8 cellular contexts compared by ENCODE assay signal in the genomic region with DNA sequence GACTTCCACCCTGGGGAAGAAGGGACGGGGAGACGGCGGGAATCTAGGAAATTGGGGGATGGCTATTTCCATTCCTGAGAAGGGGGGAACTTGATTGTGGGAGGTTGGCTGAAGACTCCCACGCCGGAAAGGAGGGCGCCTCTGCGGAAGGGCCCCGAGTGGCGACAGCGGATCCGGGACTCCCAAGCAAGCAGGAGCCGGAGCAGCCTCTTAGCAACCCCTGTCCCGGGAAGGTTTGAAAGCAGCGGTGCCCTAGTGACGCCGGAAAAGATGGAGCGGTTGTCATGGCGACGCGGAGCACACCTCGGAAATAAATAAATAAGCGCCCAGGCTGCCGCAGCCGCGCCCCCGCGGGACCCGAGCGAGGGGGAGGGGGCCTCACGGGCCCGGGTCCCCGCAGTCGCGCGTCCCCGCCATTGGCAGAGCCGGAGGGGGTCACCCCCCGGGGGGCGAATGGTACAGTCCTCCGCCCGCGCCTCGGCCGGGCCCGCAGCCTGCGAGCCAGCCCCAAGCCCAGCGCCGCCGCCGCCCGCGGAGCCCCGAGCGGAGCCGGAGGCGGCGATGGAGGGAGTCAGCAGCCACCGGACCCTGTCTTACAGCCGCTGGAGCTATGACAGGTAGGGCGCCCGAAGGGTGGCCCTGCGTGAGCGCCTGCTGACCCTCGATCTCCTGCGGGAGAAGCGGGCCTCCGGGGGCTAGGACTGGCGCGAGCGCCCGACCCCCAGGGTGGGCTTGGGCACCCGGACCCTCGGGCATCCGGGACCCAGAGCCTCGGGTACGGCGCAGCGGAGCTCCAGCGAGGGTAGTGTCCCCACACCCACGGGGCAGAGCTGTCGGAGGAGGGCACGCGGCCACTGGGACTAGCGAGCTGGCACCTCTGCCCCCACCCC. TPM values are rescaled to one million over a fixed set of nuclear protein-coding genes. Genes with fewer than 3 reads are reported as not detected.
DNase-seq lines count a peak whose midpoint lies in the region; TF ChIP-seq lines count a peak whose summit lies in the region.

No MANE protein-coding gene starts in this region.

- no peak overlapping the region for H3K27ac ChIP-seq in smooth muscle cell (ENCODE audit: low read depth)

- CTCF ChIA-PET in Calu3 (lab: Charles Lee) = interaction anchor here (0.6 to 2.2 kb wide), 4 partner anchors 12 to 213 kb away, joined by 3 to 14 read pairs (median 4); no protein-coding TSS in a partner anchor

- H4K20me1 ChIP-seq in smooth muscle cell (ENCODE audit: low read depth) = no peaks in the 10 kb centered on the region

- intact Hi-C loops in Calu3 (cut with micrococcal nuclease; ENCODE audit: unreplicated experiment) = no loop called here

- H3K4me2 ChIP-seq in smooth muscle cell = peak overlapping the region; percentile 99

- peaks cover 54% of the 10 kb centered on the region for H3K27me3 ChIP-seq in smooth muscle cell (ENCODE audit: low read depth)

- H3K4me3 Mint-ChIP-seq in Calu3 (ENCODE audit: low read depth, unreplicated experiment) (peak overlapping the region; percentile 45), IgD-negative memory B cell (peak overlapping the region; percentile 73 to 91 (median 86))

- H3K27ac Mint-ChIP-seq in Calu3 (ENCODE audit: unreplicated experiment) (no peak overlapping the region), IgD-negative memory B cell (peak overlapping the region; percentile 33 to 81 (median 60))

- H3K4me1 Mint-ChIP-seq in Calu3 (ENCODE audit: low read depth, unreplicated experiment) = peaks cover 8% of the 10 kb centered on the region
- H3K4me1 Mint-ChIP-seq in IgD-negative memory B cell = peaks cover 4 to 10% (median 8%) of the 10 kb centered on the region in 3 donors

- H3K36me3 ChIP-seq in smooth muscle cell (ENCODE audit: low read depth) = no peaks in the 10 kb centered on the region

- H3F3A ChIP-seq in smooth muscle cell (ENCODE audit: low read depth) = no peaks in the 10 kb centered on the region

- H3K27me3 Mint-ChIP-seq in Calu3 (ENCODE audit: unreplicated experiment) (peaks cover 67% of the 10 kb centered on the region), IgD-negative memory B cell (peaks cover 30% of the 10 kb centered on the region)

- H3K4me1 ChIP-seq in smooth muscle cell (ENCODE audit: low read depth) = peaks cover 11% of the 10 kb centered on the region

- H2AFZ ChIP-seq in smooth muscle cell (ENCODE audit: low read depth) = peak overlapping the region; percentile 72

- peak overlapping the region; percentile 64 for H3K4me3 ChIP-seq in smooth muscle cell

- BruUV-seq in Calu3 (replicated peaks; lab: Mats Ljungman, UMichigan) = no TSS peak

- no peaks in the 10 kb centered on the region for H3K9me3 ChIP-seq in smooth muscle cell (replicated peaks; ENCODE audit: low read depth)

- H3K9me3 Mint-ChIP-seq in Calu3 (ENCODE audit: low read depth, unreplicated experiment) (no peaks in the 10 kb centered on the region), IgD-negative memory B cell (no peaks in the 10 kb centered on the region)

- WGBS in smooth muscle cell (ENCODE audit: low lambda C conversion rate) = 3% methylated on average over 76 of the region's 84 CpGs

- peak overlapping the region; percentile 78 for H3K9ac ChIP-seq in smooth muscle cell (ENCODE audit: low read depth)

- DNase-seq in Calu3 (peak; percentile 47), cerebellar cortex (ENCODE audit: low spot score) (peak; percentile 68), islet precursor cell (peak; percentile 65), smooth muscle cell (lab: John Stamatoyannopoulos, UW; ENCODE audit: unreplicated experiment) (no peak), MV-4-11 (lab: John Stamatoyannopoulos, UW) (no peak), HuH-7 (ENCODE audit: low spot score) (no peak)
- DNase-seq in activated CD4-positive, alpha-beta T cell treated with anti-CD3 and anti-CD28 coated beads for 4 hours = peak; percentile 64 to 67

- TF ChIP-seq CTCF in Calu3 (IDR thresholded peaks at IDR 0.05; ENCODE audit: unreplicated experiment) (no peak), smooth muscle cell (IDR thresholded peaks at IDR 0.05; ENCODE audit: borderline replicate concordance, insufficient read depth, poor library complexity, severe bottlenecking) (no peak)

- H3K79me2 ChIP-seq in smooth muscle cell (ENCODE audit: low read depth) = no peaks in the 10 kb centered on the region

- H3K36me3 Mint-ChIP-seq in Calu3 (ENCODE audit: insufficient read depth, unreplicated experiment) = no peaks in the 10 kb centered on the region
- no peaks in the 10 kb centered on the region for H3K36me3 Mint-ChIP-seq in IgD-negative memory B cell

RNA-seq across cellular contexts. Expression of a gene that starts 31.9 kb away (rescaled TPM):
- total RNA-seq in Calu3 (2022) (178 and 197 TPM in 2 replicates), smooth muscle cell (169 and 199 TPM in 2 replicates)
- polyA plus RNA-seq in IgD-negative memory B cell (431 TPM), smooth muscle cell (148 and 158 TPM in 2 replicates)

RNA-seq across cellular contexts. Expression of a gene that starts 53.7 kb away (rescaled TPM):
- total RNA-seq in Calu3 (2022) = not detected in 2 replicates
- not detected for polyA plus RNA-seq in IgD-negative memory B cell
- 0.13 and 0.81 TPM in 2 replicates for total RNA-seq in smooth muscle cell
- 0.59 TPM in 1 of 2 replicates, not detected in the other for polyA plus RNA-seq in smooth muscle cell

Comparison
In these comparisons a context has a peak if more than half of its experiments do, and no peak if none do; other contexts are left out.
1. DNase-seq: peak in Calu3 (single experiment), activated CD4-positive, alpha-beta T cell treated with anti-CD3 and anti-CD28 coated beads for 4 hours (2 of 2), cerebellar cortex (single experiment) and islet precursor cell (single experiment); none in smooth muscle cell (single experiment), MV-4-11 (single experiment) and HuH-7 (single experiment).